ENCODE assay signal across 16 cellular contexts in the genomic region with DNA sequence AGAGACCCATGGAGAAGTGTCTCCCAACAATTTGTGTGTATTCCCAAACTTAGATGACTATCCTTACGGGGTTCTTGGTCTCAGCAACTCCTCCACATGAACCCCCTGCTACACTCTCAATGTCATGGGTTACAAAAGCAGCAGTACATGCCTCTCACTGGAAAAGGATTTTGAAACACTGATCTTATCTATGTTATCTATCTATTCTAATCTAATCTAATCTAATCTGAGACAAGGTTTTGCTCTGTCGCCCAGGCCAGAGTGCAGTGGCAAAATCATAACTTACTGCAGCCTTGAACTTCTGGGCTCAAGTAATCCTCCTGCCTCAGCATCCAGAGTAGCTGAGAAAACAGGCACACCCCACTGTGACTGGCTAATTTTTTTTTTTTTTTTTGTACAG. TPM values are rescaled to one million over a fixed set of nuclear protein-coding genes. Genes with fewer than 3 reads are reported as not detected.
DNase-seq lines count a peak whose midpoint lies in the region; ATAC-seq and TF ChIP-seq lines count a peak whose summit lies in the region.
"Had no signal": no experiment of that assay in that cellular context is flagged by ENCODE, and none has a peak within 500 bp of the region (broad histone marks: within the 10 kb centered on the region; RNA-seq: fewer than 3 reads in every experiment).

No MANE protein-coding gene starts in this region.

- ATAC-seq in HG02840 (IDR thresholded peaks at IDR 0.05; ENCODE audit: low FRiP score, unreplicated experiment), result no peak
- ATAC-seq: A549, HepG2 had no signal

- H3K27me3 Mint-ChIP-seq in activated CD4-positive, alpha-beta T cell treated with anti-CD3 and anti-CD28 coated beads, Interleukin-2, amount 10 ng/mL, durations not matched to agents 24 days and 14 days, result no peaks in the 10 kb centered on the region
- peaks cover 3% of the 10 kb centered on the region for H3K27me3 Mint-ChIP-seq in brain
- no peaks in the 10 kb centered on the region for H3K27me3 Mint-ChIP-seq in osteocyte (ENCODE audit: unreplicated experiment)

- H3K27ac ChIP-seq in KMS-11, result peak overlapping the region; percentile 70
- H3K27ac ChIP-seq: A549 had no signal

- peak overlapping the region; percentile 80 for H3K4me3 Mint-ChIP-seq in activated CD4-positive, alpha-beta T cell treated with anti-CD3 and anti-CD28 coated beads, Interleukin-2, amount 10 ng/mL, durations not matched to agents 24 days and 14 days
- H3K4me3 Mint-ChIP-seq in brain (no peak overlapping the region), osteocyte (ENCODE audit: unreplicated experiment) (peak overlapping the region; percentile 48)

- H3K79me2 ChIP-seq in KMS-11 (ENCODE audit: insufficient read depth, low read depth), result peaks cover 41% of the 10 kb centered on the region; the same call in 1 of the 2 replicates

- peak overlapping the region; percentile 12; the same call in 1 of the 2 replicates for H2AFZ ChIP-seq in KMS-11 (ENCODE audit: low read depth)

- DNase-seq in activated CD4-positive, alpha-beta T cell treated with anti-CD3 and anti-CD28 coated beads, Interleukin-2, amount 10 ng/mL, durations not matched to agents 24 days and 14 days, result no peak
- DNase-seq in activated CD4-positive, alpha-beta T cell treated with anti-CD3 and anti-CD28 coated beads, Interleukin-2, amount 50 U/mL, for 4 hours, result no peak
- DNase-seq in osteocyte (ENCODE audit: extremely low spot score, unreplicated experiment) (no peak), NCI-H82 (lab: John Stamatoyannopoulos, UW) (no peak), NCI-H748 treated with DMSO at 0.1 percent for 48 hours (lab: John Stamatoyannopoulos, UW) (no peak)
- DNase-seq: Calu3, dermis blood vessel endothelial cell, NCI-H146, NCI-H526, occipital lobe, T1000 had no signal

- H3K9ac ChIP-seq in KMS-11, result peak overlapping the region; percentile 50; the same call in 1 of the 2 replicates

- H3K27ac Mint-ChIP-seq in activated CD4-positive, alpha-beta T cell treated with anti-CD3 and anti-CD28 coated beads, Interleukin-2, amount 10 ng/mL, durations not matched to agents 24 days and 14 days, result peak overlapping the region; percentile 85
- peak overlapping the region in 4 of 5 experiments; percentile 16 to 81 (median 49) for H3K27ac Mint-ChIP-seq in brain
- peak overlapping the region; percentile 76 for H3K27ac Mint-ChIP-seq in osteocyte (ENCODE audit: unreplicated experiment)

- H3K36me3 Mint-ChIP-seq in activated CD4-positive, alpha-beta T cell treated with anti-CD3 and anti-CD28 coated beads, Interleukin-2, amount 10 ng/mL, durations not matched to agents 24 days and 14 days (ENCODE audit: low read depth), result peaks cover 9% of the 10 kb centered on the region
- H3K36me3 Mint-ChIP-seq in brain (peaks cover 15% of the 10 kb centered on the region), osteocyte (ENCODE audit: unreplicated experiment) (no peaks in the 10 kb centered on the region)

- H3K4me1 ChIP-seq in KMS-11 (ENCODE audit: low read depth, poor library complexity, severe bottlenecking), result peaks cover 61% of the 10 kb centered on the region

- intact Hi-C loops in activated CD4-positive, alpha-beta T cell treated with anti-CD3 and anti-CD28 coated beads, Interleukin-2, amount 10 ng/mL, durations not matched to agents 24 days and 14 days (cut with micrococcal nuclease), result loop anchor here (1.0 kb wide), 2 partner anchors 24 to 37 kb away; no protein-coding TSS in a partner anchor

- peaks cover 45% of the 10 kb centered on the region for H3K4me1 Mint-ChIP-seq in activated CD4-positive, alpha-beta T cell treated with anti-CD3 and anti-CD28 coated beads, Interleukin-2, amount 10 ng/mL, durations not matched to agents 24 days and 14 days
- H3K4me1 Mint-ChIP-seq in brain (peaks cover 69% of the 10 kb centered on the region), osteocyte (ENCODE audit: unreplicated experiment) (peaks cover 58% of the 10 kb centered on the region)

- no peak overlapping the region for H3K4me3 ChIP-seq in KMS-11 (IDR thresholded peaks at IDR 0.05; ENCODE audit: insufficient read depth, low read depth, low read length)
- H3K4me3 ChIP-seq: A549 had no signal

- H3K27me3 ChIP-seq in KMS-11 (ENCODE audit: insufficient read depth, low read depth), result no peaks in the 10 kb centered on the region

- no peaks in the 10 kb centered on the region for H3K36me3 ChIP-seq in KMS-11 (ENCODE audit: insufficient read depth)

- H3K9me3 Mint-ChIP-seq in activated CD4-positive, alpha-beta T cell treated with anti-CD3 and anti-CD28 coated beads, Interleukin-2, amount 10 ng/mL, durations not matched to agents 24 days and 14 days, result peaks cover 3% of the 10 kb centered on the region
- H3K9me3 Mint-ChIP-seq in brain (peaks cover 0 to 8% (median 2%) of the 10 kb centered on the region in 5 experiments), osteocyte (ENCODE audit: unreplicated experiment) (no peaks in the 10 kb centered on the region)

- TF ChIP-seq CTCF in KMS-11 (conservative IDR thresholded peaks at IDR 0.05; ENCODE audit: low read depth, low read length) (no peak), brain (conservative IDR thresholded peaks at IDR 0.05) (no peak), osteocyte (IDR thresholded peaks at IDR 0.05) (no peak)

- H4K20me1 ChIP-seq in KMS-11 (ENCODE audit: insufficient read depth), result no peaks in the 10 kb centered on the region

- peak overlapping the region; percentile 89 for H3K4me2 ChIP-seq in KMS-11
- H3K4me2 ChIP-seq: A549 had no signal

RNA-seq across cellular contexts. Expression of a gene that starts 19.3 kb away (rescaled TPM):
- total RNA-seq in activated CD4-positive, alpha-beta T cell treated with anti-CD3 and anti-CD28 coated beads, Interleukin-2, amount 10 ng/mL, durations not matched to agents 24 days and 14 days, result 30.4 and 30.7 TPM in 2 replicates
- polyA plus RNA-seq in brain (ENCODE audit: insufficient read depth, low read depth, low replicate concordance), result 18.3 TPM
- 64.2 and 66.0 TPM in 2 replicates for total RNA-seq in osteocyte

Comparison
In these comparisons a context has a peak if more than half of its experiments do, and no peak if none do; other contexts are left out.
1. H3K4me3 Mint-ChIP-seq: peak in activated CD4-positive, alpha-beta T cell treated with anti-CD3 and anti-CD28 coated beads, Interleukin-2, amount 10 ng/mL, durations not matched to agents 24 days and 14 days (single experiment) and osteocyte (single experiment); none in brain (0 of 5).
2. Peak in every context shown above with its lines, with median percentiles within 50 percentile points of each other: H3K27ac Mint-ChIP-seq.